ENCODE assay signal across 11 cellular contexts in genomic region chr6:119340766-119341487, GRCh38. TPM values are rescaled to one million over a fixed set of nuclear protein-coding genes. Genes with fewer than 3 reads are reported as not detected.
DNase-seq lines count a peak whose midpoint lies in the region; ATAC-seq, FAIRE-seq and TF ChIP-seq lines count a peak whose summit lies in the region.
"Had no signal": no experiment of that assay in that cellular context is flagged by ENCODE, and none has a peak within 500 bp of the region (broad histone marks: within the 10 kb centered on the region; RNA-seq: fewer than 3 reads in every experiment).

No MANE protein-coding gene starts in this region.

- 0 out of 2 replicates have a peak overlapping the region, but pooled peaks have one; percentile 77 for H2AFZ ChIP-seq in H1 (ENCODE audit: low read length)
- H2AFZ ChIP-seq in neuronal stem cell (ENCODE audit: low read length) = no peak overlapping the region

- H3K56ac ChIP-seq in H1 (replicated peaks; ENCODE audit: insufficient read length, low read depth, low read length) = no peak overlapping the region

- H2BK12ac ChIP-seq in H1 (ENCODE audit: low read depth, low read length) (no peak overlapping the region), neuronal stem cell (ENCODE audit: low read length) (no peak overlapping the region)

- no peak overlapping the region for H3K18ac ChIP-seq in H1 (ENCODE audit: extremely low read depth, low read length)
- no peak overlapping the region for H3K18ac ChIP-seq in neuronal stem cell (ENCODE audit: low read length)

- H4K8ac ChIP-seq in H1 (ENCODE audit: extremely low read depth, insufficient read depth, low read length) (no peak overlapping the region), neuronal stem cell (ENCODE audit: low read depth, low read length) (no peak overlapping the region)

- no peak overlapping the region for H2BK5ac ChIP-seq in H1 (ENCODE audit: low read depth, low read length)
- no peak overlapping the region for H2BK5ac ChIP-seq in neuronal stem cell (ENCODE audit: low read length)

- no peaks in the 10 kb centered on the region for H3K27me3 ChIP-seq in CD8-positive, alpha-beta memory T cell (ENCODE audit: insufficient read depth, low read length, poor library complexity, severe bottlenecking)
- H3K27me3 ChIP-seq in H1 (replicated peaks in 1 of 4; ENCODE audit: control insufficient read depth in 3 of 4, extremely low read depth in 1 of 4, insufficient read depth in 3 of 4, low read length in 3 of 4) (no peaks in the 10 kb centered on the region), neuronal stem cell (ENCODE audit: control insufficient read depth in 3 of 3, insufficient read depth in 3 of 3, low read depth in 1 of 3, low read length in 3 of 3) (no peaks in the 10 kb centered on the region)

- no peaks in the 10 kb centered on the region for H3K27me3 Mint-ChIP-seq in CD8-positive, alpha-beta memory T cell
- H3K27me3 Mint-ChIP-seq: activated naive CD4-positive, alpha-beta T cell treated with anti-CD3 and anti-CD28 coated beads, Interleukin-2, amount 10 ng/mL, durations not matched to agents 7 days and 5 days had no signal

- no peak for TF ChIP-seq CTCF in H1 (IDR thresholded peaks at IDR 0.05; ENCODE audit: control extremely low read depth in 1 of 3, insufficient read depth in 1 of 3, low read depth in 1 of 3, low read length in 3 of 3)

- peak overlapping the region in 1 of 2 experiments; percentile 8; a peak in 3 of 4 replicates for H3K4me2 ChIP-seq in H1 (ENCODE audit: insufficient read depth in 1 of 2, low read depth in 2 of 2, low read length in 2 of 2)
- H3K4me2 ChIP-seq in neuronal stem cell (ENCODE audit: insufficient read depth, low read length, poor library complexity, severe bottlenecking) = no peak overlapping the region

- H3K79me1 ChIP-seq in H1 (ENCODE audit: low read depth, low read length) (no peaks in the 10 kb centered on the region), neuronal stem cell (ENCODE audit: low read depth, low read length) (no peaks in the 10 kb centered on the region)

- FAIRE-seq in H1 (lab: Jason Lieb, UNC) = peak; percentile 69

- H4K91ac ChIP-seq in H1 (replicated peaks; ENCODE audit: insufficient read length, low read length) (no peak overlapping the region), neuronal stem cell (ENCODE audit: low read depth, low read length, poor library complexity) (no peak overlapping the region)

- no peaks in the 10 kb centered on the region for H3K9me3 Mint-ChIP-seq in CD8-positive, alpha-beta memory T cell
- H3K9me3 Mint-ChIP-seq: activated naive CD4-positive, alpha-beta T cell treated with anti-CD3 and anti-CD28 coated beads, Interleukin-2, amount 10 ng/mL, durations not matched to agents 7 days and 5 days had no signal

- H2BK15ac ChIP-seq in H1 (ENCODE audit: low read length) = 0 out of 2 replicates have a peak overlapping the region, but pooled peaks have one; percentile 2
- no peak overlapping the region for H2BK15ac ChIP-seq in neuronal stem cell (ENCODE audit: low read length)

- no peak overlapping the region for H2AK5ac ChIP-seq in H1 (ENCODE audit: low read depth, low read length)
- no peak overlapping the region for H2AK5ac ChIP-seq in neuronal stem cell (ENCODE audit: low read depth, low read length)

- POLR2A ChIA-PET in CD8-positive, alpha-beta memory T cell (lab: Charles Lee) = interaction anchor here (0.8 kb wide), 2 partner anchors 26 to 27 kb away, joined by 3 read pairs; no protein-coding TSS in a partner anchor
- POLR2A ChIA-PET in H1 (lab: Charles Lee; ENCODE audit: partially characterized antibody) = no interaction called here

- ATAC-seq in sciatic nerve = no peak
- ATAC-seq in GM18858 (IDR thresholded peaks at IDR 0.05; ENCODE audit: unreplicated experiment) = no peak

- H4K20me1 ChIP-seq in H1 (replicated peaks in 1 of 2; ENCODE audit: control insufficient read depth in 1 of 2, insufficient read depth in 2 of 2, low read length in 2 of 2) = no peaks in the 10 kb centered on the region

- H3K27ac Mint-ChIP-seq in CD8-positive, alpha-beta memory T cell = peak overlapping the region; percentile 33 to 92 (median 70)
- H3K27ac Mint-ChIP-seq: activated naive CD4-positive, alpha-beta T cell treated with anti-CD3 and anti-CD28 coated beads, Interleukin-2, amount 10 ng/mL, durations not matched to agents 7 days and 5 days had no signal

- no peak for TF ChIP-seq EP300 in H1 (IDR thresholded peaks at IDR 0.05; ENCODE audit: borderline replicate concordance in 1 of 2, low read depth in 2 of 2, low read length in 2 of 2)

- H3K36me3 Mint-ChIP-seq in CD8-positive, alpha-beta memory T cell = peaks cover 0 to 2% (median 1%) of the 10 kb centered on the region in 3 donors
- H3K36me3 Mint-ChIP-seq: activated naive CD4-positive, alpha-beta T cell treated with anti-CD3 and anti-CD28 coated beads, Interleukin-2, amount 10 ng/mL, durations not matched to agents 7 days and 5 days had no signal

- H3K4me1 Mint-ChIP-seq in CD8-positive, alpha-beta memory T cell = peaks cover 69 to 93% (median 89%) of the 10 kb centered on the region in 3 donors

- no peaks in the 10 kb centered on the region for H3K4me1 ChIP-seq in CD8-positive, alpha-beta memory T cell (ENCODE audit: insufficient read depth, low read length)
- H3K4me1 ChIP-seq in H1 (replicated peaks in 1 of 4; ENCODE audit: control insufficient read depth in 3 of 4, insufficient read depth in 4 of 4, low read length in 3 of 4) = peaks cover 0 to 7% (median 5%) of the 10 kb centered on the region in 4 experiments; a peak in 5 of 7 replicates
- peaks cover 0 to 9% of the 10 kb centered on the region in 2 donors for H3K4me1 ChIP-seq in neuronal stem cell (ENCODE audit: control insufficient read depth in 2 of 2, insufficient read depth in 1 of 2, low read depth in 1 of 2, low read length in 2 of 2)

- H3K23ac ChIP-seq in H1 (ENCODE audit: insufficient read length) (no peak overlapping the region), neuronal stem cell (ENCODE audit: low read depth, low read length, poor library complexity) (no peak overlapping the region)

- no peak overlapping the region for H3K9ac ChIP-seq in H1 (replicated peaks in 1 of 4; ENCODE audit: extremely low read depth in 1 of 4, low read depth in 3 of 4, low read length in 3 of 4)
- no peak overlapping the region for H3K9ac ChIP-seq in neuronal stem cell (ENCODE audit: low read depth, low read length, poor library complexity)

- TF ChIP-seq RAD21 in H1 (IDR thresholded peaks at IDR 0.05 in 1 of 2, conservative IDR thresholded peaks at IDR 0.05 in 1 of 2; ENCODE audit: low read depth in 2 of 2, low read length in 2 of 2) = no peak

- whole genome bisulfite sequencing in H1 (ENCODE audit: extremely low coverage in 1 of 2, insufficient coverage in 1 of 2, insufficient read length in 1 of 2, insufficient replicate concordance in 2 of 2, low coverage in 1 of 2, low lambda C conversion rate in 2 of 2, missing lambda C conversion rate in 1 of 2), 2 experiments = 60% methylated on average over 9 of the region's 9 CpGs; no CpG with 5 or more reads in 1 of the 2 experiments
- no CpG with 5 or more reads among the region's 9 CpGs for WGBS in neuronal stem cell (ENCODE audit: extremely low coverage in 2 of 2, insufficient read length in 2 of 2, insufficient replicate concordance in 1 of 2), 2 donors

- CTCF ChIA-PET in CD8-positive, alpha-beta memory T cell (lab: Charles Lee) = no interaction called here
- CTCF ChIA-PET in H1 (lab: Charles Lee; ENCODE audit: partially characterized antibody) = interaction anchor here (1.1 to 1.6 kb wide), 3 partner anchors 9 to 193 kb away, joined by 3 to 5 read pairs (median 4); no protein-coding TSS in a partner anchor

- intact Hi-C loops in sciatic nerve (cut with DNase I) = no loop called here

- peak overlapping the region; percentile 3 for H3K27ac ChIP-seq in CD8-positive, alpha-beta memory T cell (ENCODE audit: low read depth, low read length)
- H3K27ac ChIP-seq in H1 (ENCODE audit: low read depth, low read length) = no peak overlapping the region
- H3K27ac ChIP-seq in neuronal stem cell (replicated peaks; ENCODE audit: low read length) = peak overlapping the region; percentile 12

- H3K4me3 ChIP-seq in CD8-positive, alpha-beta memory T cell (ENCODE audit: low read length) = no peak overlapping the region
- peak overlapping the region in 1 of 4 experiments; percentile 13; a peak in 1 of 8 replicates for H3K4me3 ChIP-seq in H1 (ENCODE audit: extremely low read depth in 1 of 4, insufficient read depth in 2 of 4, low read depth in 3 of 4, low read length in 4 of 4)
- no peak overlapping the region for H3K4me3 ChIP-seq in neuronal stem cell (ENCODE audit: low read length in 2 of 2)

- H3K14ac ChIP-seq in H1 (ENCODE audit: insufficient read length) (no peak overlapping the region), neuronal stem cell (ENCODE audit: low read length) (no peak overlapping the region)

- DNase-seq in CD8-positive, alpha-beta memory T cell = no peak
- DNase-seq in NCI-H82 (lab: John Stamatoyannopoulos, UW) = peak; percentile 97
- DNase-seq in H1 (ENCODE audit: low read depth in 1 of 2, low spot score in 2 of 2) = peak in 1 of 2 experiments; percentile 49
- peak; percentile 41 for DNase-seq in neuronal stem cell (ENCODE audit: low spot score)
- no peak for DNase-seq in sciatic nerve (ENCODE audit: low spot score)
- no peak for DNase-seq in SKM-1 treated with dmso at 0.1 percent for 144 hours (lab: John Stamatoyannopoulos, UW; ENCODE audit: unreplicated experiment)
- DNase-seq in cortex of kidney (lab: John Stamatoyannopoulos, UW) = no peak
- DNase-seq: activated naive CD4-positive, alpha-beta T cell treated with anti-CD3 and anti-CD28 coated beads, Interleukin-2, amount 10 ng/mL, durations not matched to agents 7 days and 5 days; glutamatergic neuron; stimulated activated CD4-positive, alpha-beta T cell treated with anti-CD3 and anti-CD28 coated beads, Interleukin-15, amount 100 ng/mL, for 24 hours had no signal

- H3K36me3 ChIP-seq in CD8-positive, alpha-beta memory T cell (ENCODE audit: insufficient read depth, low read length) = no peaks in the 10 kb centered on the region
- H3K36me3 ChIP-seq in H1 (ENCODE audit: control insufficient read depth in 2 of 4, insufficient read depth in 4 of 4, low read length in 3 of 4) (no peaks in the 10 kb centered on the region), neuronal stem cell (replicated peaks in 1 of 2; ENCODE audit: control insufficient read depth in 2 of 2, insufficient read depth in 2 of 2, low read length in 2 of 2) (no peaks in the 10 kb centered on the region)

- no peak for TF ChIP-seq POLR2A in H1 (IDR thresholded peaks at IDR 0.05; ENCODE audit: control extremely low read depth in 1 of 2, low read depth in 2 of 2, low read length in 2 of 2)

- H3K4me3 Mint-ChIP-seq in CD8-positive, alpha-beta memory T cell = peak overlapping the region in 5 of 7 donors; percentile 2 to 49 (median 20)
- H3K4me3 Mint-ChIP-seq: activated naive CD4-positive, alpha-beta T cell treated with anti-CD3 and anti-CD28 coated beads, Interleukin-2, amount 10 ng/mL, durations not matched to agents 7 days and 5 days had no signal

- no peak overlapping the region for H2BK120ac ChIP-seq in H1 (replicated peaks; ENCODE audit: low read depth, low read length)
- H2BK120ac ChIP-seq in neuronal stem cell (ENCODE audit: low read depth, low read length) = no peak overlapping the region

- no peaks in the 10 kb centered on the region for H3K79me2 ChIP-seq in H1 (ENCODE audit: control insufficient read depth in 1 of 2, insufficient read depth in 2 of 2, low read length in 2 of 2)

- no peak overlapping the region for H4K5ac ChIP-seq in H1 (ENCODE audit: insufficient read length, low read depth, low read length)

- H3K4ac ChIP-seq in H1 (replicated peaks; ENCODE audit: insufficient read length, low read depth, low read length) (no peak overlapping the region), neuronal stem cell (ENCODE audit: low read length) (no peak overlapping the region)

- H3K9me3 ChIP-seq in CD8-positive, alpha-beta memory T cell (ENCODE audit: low read length) = no peaks in the 10 kb centered on the region
- H3K9me3 ChIP-seq in H1 (ENCODE audit: insufficient read depth in 2 of 2, low read depth in 1 of 2, low read length in 1 of 2) (no peaks in the 10 kb centered on the region), neuronal stem cell (replicated peaks in 1 of 2; ENCODE audit: control insufficient read depth in 2 of 2, insufficient read depth in 1 of 2, low read depth in 1 of 2, low read length in 2 of 2) (no peaks in the 10 kb centered on the region)

- no peak overlapping the region for H2BK20ac ChIP-seq in H1 (ENCODE audit: low read length)

- H3K23me2 ChIP-seq in H1 (ENCODE audit: low read depth, low read length) = no peaks in the 10 kb centered on the region

RNA-seq across cellular contexts. Expression of gene MAN1A1, which starts 8.6 kb away (rescaled TPM):
- 10 to 100 TPM; 36.9 to 38.4 TPM for total RNA-seq in CD8-positive, alpha-beta memory T cell
- polyA plus RNA-seq in CD8-positive, alpha-beta memory T cell = 23.8 TPM
- total RNA-seq in H1 (2021; fragmentation: NEBNext Ultra II Directional; extraction: Animal tissue kit (Norgen Biotek cat#: 25700)) = 5.4 TPM in 2 replicates
- polyA plus RNA-seq in H1 (2011; rRNA removed) = 1.5 and 1.8 TPM in 2 replicates
- 2.7 TPM for polyA plus RNA-seq in H1 (2011; cell fraction: cytosol; rRNA removed)
- 1.2 TPM for polyA plus RNA-seq in H1 (2011; cell fraction: nucleus; rRNA removed)
- polyA plus RNA-seq in H1 (2012, experiment 1 of 2) = 1.7 to 3.3 TPM (median 2.2 TPM) in 4 replicates
- polyA plus RNA-seq in H1 (2012, experiment 2 of 2) = 0.60 TPM
- polyA plus RNA-seq in H1 (2013, experiment 1 of 2) = 5.1 TPM
- polyA plus RNA-seq in H1 (2013, experiment 2 of 2) = 5.6 TPM
- 1.5 and 2.1 TPM in 2 replicates for polyA minus RNA-seq in H1 (2011; rRNA and poly(A)+ RNA removed)
- 2.9 TPM for polyA minus RNA-seq in H1 (2011; cell fraction: cytosol; rRNA and poly(A)+ RNA removed)
- 4.3 TPM for polyA minus RNA-seq in H1 (2011; cell fraction: nucleus; rRNA and poly(A)+ RNA removed)
- polyA plus RNA-seq in neuronal stem cell (2013, experiment 1 of 2) = 6.4 TPM
- polyA plus RNA-seq in neuronal stem cell (2013, experiment 2 of 2) = 6.5 TPM
- 65.1 TPM for total RNA-seq in sciatic nerve

Comparison
In these comparisons a context has a peak if more than half of its experiments do, and no peak if none do; other contexts are left out.
1. DNase-seq: peak in NCI-H82 (single experiment) and neuronal stem cell (single experiment); none in CD8-positive, alpha-beta memory T cell (0 of 5), sciatic nerve (single experiment), SKM-1 treated with dmso at 0.1 percent for 144 hours (single experiment) and cortex of kidney (single experiment).